In the genomic region with DNA sequence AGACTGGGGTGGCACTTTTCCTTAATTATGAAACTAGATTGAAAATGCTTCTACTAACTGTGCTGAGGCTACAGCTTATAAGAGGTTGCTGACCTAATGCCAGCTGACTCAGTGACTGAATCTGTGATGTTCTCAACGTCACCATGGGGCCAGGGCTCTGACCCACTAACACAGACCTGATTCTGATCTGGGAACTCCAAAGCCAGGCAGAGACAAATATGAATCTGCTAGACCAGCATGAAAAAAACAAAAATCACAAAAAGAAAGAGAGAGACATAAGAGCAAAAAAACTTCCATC, we compare ENCODE assay signal across 1 cellular context.
TF ChIP-seq lines count a peak whose summit lies in the region.

No MANE protein-coding gene starts in this region.

TF ChIP-seq in H1, 55 proteins besides CTCF, POLR2A, EP300 and RAD21 (continued from another document):
- TF ChIP-seq, protein P1, sequence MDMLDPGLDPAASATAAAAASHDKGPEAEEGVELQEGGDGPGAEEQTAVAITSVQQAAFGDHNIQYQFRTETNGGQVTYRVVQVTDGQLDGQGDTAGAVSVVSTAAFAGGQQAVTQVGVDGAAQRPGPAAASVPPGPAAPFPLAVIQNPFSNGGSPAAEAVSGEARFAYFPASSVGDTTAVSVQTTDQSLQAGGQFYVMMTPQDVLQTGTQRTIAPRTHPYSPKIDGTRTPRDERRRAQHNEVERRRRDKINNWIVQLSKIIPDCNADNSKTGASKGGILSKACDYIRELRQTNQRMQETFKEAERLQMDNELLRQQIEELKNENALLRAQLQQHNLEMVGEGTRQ (IDR thresholded peaks at IDR 0.05; ENCODE audit: low read length), result no peak
- TF ChIP-seq KDM5A (IDR thresholded peaks at IDR 0.05; ENCODE audit: low read length) (no peak), HDAC6 (IDR thresholded peaks at IDR 0.05; ENCODE audit: low read depth, low read length) (no peak), SIN3A (conservative IDR thresholded peaks at IDR 0.05 in 1 of 2, IDR thresholded peaks at IDR 0.05 in 1 of 2; ENCODE audit: low read depth in 1 of 2, low read length in 2 of 2) (no peak), SRF (IDR thresholded peaks at IDR 0.05; ENCODE audit: low read depth, low read length) (no peak), BCL11A (IDR thresholded peaks at IDR 0.05; ENCODE audit: low read depth in 2 of 2, low read length in 2 of 2) (no peak), GTF2F1 (IDR thresholded peaks at IDR 0.05; ENCODE audit: borderline replicate concordance, low read depth, low read length) (no peak), JUN (IDR thresholded peaks at IDR 0.05; ENCODE audit: low read depth, low read length) (no peak), KDM4A (IDR thresholded peaks at IDR 0.05; ENCODE audit: low read depth, low read length, severe bottlenecking) (no peak)
